ENCODE assay signal across 9 cellular contexts in genomic region chr1:6447818-6448748, GRCh38. TPM values are rescaled to one million over a fixed set of nuclear protein-coding genes. Genes with fewer than 3 reads are reported as not detected.
DNase-seq lines count a peak whose midpoint lies in the region; ATAC-seq, FAIRE-seq and TF ChIP-seq lines count a peak whose summit lies in the region.
"Had no signal": no experiment of that assay in that cellular context is flagged by ENCODE, and none has a peak within 500 bp of the region (broad histone marks: within the 10 kb centered on the region; RNA-seq: fewer than 3 reads in every experiment).

No MANE protein-coding gene starts in this region.

- H3K4me3 Mint-ChIP-seq in activated CD4-positive, alpha-beta T cell treated with anti-CD3 and anti-CD28 coated beads, Interleukin-2, amount 10 ng/mL, durations not matched to agents 7 days and 5 days = peak overlapping the region; percentile 34

- no peak for FAIRE-seq in endothelial cell of umbilical vein (lab: Jason Lieb, UNC)

- no peaks in the 10 kb centered on the region for H3K36me3 ChIP-seq in NT2/D1 (ENCODE audit: insufficient read depth, insufficient read length, low read length)
- H3K36me3 ChIP-seq in endothelial cell of umbilical vein (ENCODE audit: control insufficient read depth in 2 of 2, extremely low read depth in 1 of 2, insufficient read depth in 2 of 2, low read length in 2 of 2) = no peaks in the 10 kb centered on the region
- H3K36me3 ChIP-seq in spleen = no peaks in the 10 kb centered on the region

- no peak overlapping the region for H3K4me2 ChIP-seq in endothelial cell of umbilical vein (ENCODE audit: insufficient read depth, low read length)

- peaks cover 7% of the 10 kb centered on the region for H3K4me1 ChIP-seq in NT2/D1 (ENCODE audit: insufficient read depth, insufficient read length)
- H3K4me1 ChIP-seq in endothelial cell of umbilical vein (ENCODE audit: control insufficient read depth, extremely low read depth, insufficient read depth, low read length) = no peaks in the 10 kb centered on the region
- H3K4me1 ChIP-seq in spleen = peaks cover 9 to 33% (median 24%) of the 10 kb centered on the region in 6 donors

- H3K27me3 ChIP-seq in NT2/D1 (ENCODE audit: insufficient read depth, insufficient read length) (no peaks in the 10 kb centered on the region), endothelial cell of umbilical vein (ENCODE audit: control insufficient read depth in 2 of 2, insufficient read depth in 2 of 2, low read length in 2 of 2) (peaks cover 42 to 47% of the 10 kb centered on the region in 2 experiments), spleen (replicated peaks in 1 of 7) (peaks cover 3 to 98% (median 69%) of the 10 kb centered on the region in 7 donors)

- no peaks in the 10 kb centered on the region for H3K9me3 Mint-ChIP-seq in activated CD4-positive, alpha-beta T cell treated with anti-CD3 and anti-CD28 coated beads, Interleukin-2, amount 10 ng/mL, durations not matched to agents 7 days and 5 days

- no peaks in the 10 kb centered on the region for H3K9me3 ChIP-seq in NT2/D1 (ENCODE audit: insufficient read depth, low read length)
- H3K9me3 ChIP-seq in endothelial cell of umbilical vein (replicated peaks; ENCODE audit: control insufficient read depth, insufficient read depth, low read length) = no peaks in the 10 kb centered on the region
- no peaks in the 10 kb centered on the region for H3K9me3 ChIP-seq in spleen

- H3K27me3 Mint-ChIP-seq in activated CD4-positive, alpha-beta T cell treated with anti-CD3 and anti-CD28 coated beads, Interleukin-2, amount 10 ng/mL, durations not matched to agents 7 days and 5 days = peaks cover 48% of the 10 kb centered on the region

- no peak overlapping the region for H3K27ac Mint-ChIP-seq in activated CD4-positive, alpha-beta T cell treated with anti-CD3 and anti-CD28 coated beads, Interleukin-2, amount 10 ng/mL, durations not matched to agents 7 days and 5 days

- whole genome bisulfite sequencing in spleen, 5 donors = 2 to 5% (median 3%) methylated on average over 17 to 68 of the region's 68 CpGs

- dilution Hi-C loops in endothelial cell of umbilical vein (cut with MboI; ENCODE audit: extremely low pct_ligation_motif_present, low sequenced_read_pairs) = no loop called here

- H3K79me2 ChIP-seq in endothelial cell of umbilical vein (ENCODE audit: control insufficient read depth, insufficient read depth, low read length) = no peaks in the 10 kb centered on the region

- peak overlapping the region; percentile 72 for H3K9ac ChIP-seq in NT2/D1 (ENCODE audit: insufficient read length, low read depth)
- no peak overlapping the region for H3K9ac ChIP-seq in endothelial cell of umbilical vein (replicated peaks; ENCODE audit: extremely low read depth, insufficient read depth, low read length)

- peak overlapping the region; percentile 39 for H3K4me3 ChIP-seq in NT2/D1 (ENCODE audit: insufficient read length, low read depth)
- no peak overlapping the region for H3K4me3 ChIP-seq in endothelial cell of umbilical vein (replicated peaks in 1 of 3; ENCODE audit: insufficient read depth in 1 of 3, low read depth in 1 of 3, low read length in 3 of 3)
- peak overlapping the region in 5 of 8 donors; percentile 12 to 64 (median 22) for H3K4me3 ChIP-seq in spleen

- H3K9me1 ChIP-seq in endothelial cell of umbilical vein (replicated peaks; ENCODE audit: control insufficient read depth, extremely low read depth, insufficient read depth, low read length) = no peaks in the 10 kb centered on the region

- intact Hi-C loops in endothelial cell of umbilical vein (cut with micrococcal nuclease) = no loop called here
- intact Hi-C loops in spleen (cut with DNase I; ENCODE audit: low total_unique reads) = no loop called here

- H2AFZ ChIP-seq in endothelial cell of umbilical vein (ENCODE audit: low read depth, low read length) = no peak overlapping the region

- POLR2A ChIA-PET in activated CD4-positive, alpha-beta T cell treated with anti-CD3 and anti-CD28 coated beads, Interleukin-2, amount 10 ng/mL, durations not matched to agents 7 days and 5 days (lab: Charles Lee) = no interaction called here
- POLR2A ChIA-PET in endothelial cell of umbilical vein (lab: Charles Lee) = no interaction called here

- CTCF ChIA-PET in activated CD4-positive, alpha-beta T cell treated with anti-CD3 and anti-CD28 coated beads, Interleukin-2, amount 10 ng/mL, durations not matched to agents 7 days and 5 days (lab: Charles Lee) = interaction anchor here (0.9 to 3.4 kb wide), 5 partner anchors 10 to 25 kb away, joined by 3 to 11 read pairs (median 3); partner anchors contain the start of gene TNFRSF25
- CTCF ChIA-PET in endothelial cell of umbilical vein (lab: Charles Lee) = interaction anchor here (0.6 to 1.9 kb wide), 6 partner anchors 10 to 202 kb away, joined by 3 to 18 read pairs (median 4); partner anchors contain the start of gene PLEKHG5

- no peaks in the 10 kb centered on the region for H4K20me1 ChIP-seq in endothelial cell of umbilical vein (replicated peaks; ENCODE audit: control insufficient read depth, extremely low read depth, insufficient read depth, low read length)

- H3K4me1 Mint-ChIP-seq in activated CD4-positive, alpha-beta T cell treated with anti-CD3 and anti-CD28 coated beads, Interleukin-2, amount 10 ng/mL, durations not matched to agents 7 days and 5 days = peaks cover 13% of the 10 kb centered on the region

- TF ChIP-seq CTCF in endothelial cell of umbilical vein (IDR thresholded peaks at IDR 0.05; ENCODE audit: extremely low read depth in 1 of 2, insufficient read depth in 1 of 2, low read depth in 1 of 2, low read length in 2 of 2) (peak in 1 of 2 donors; percentile 12), spleen (IDR thresholded peaks at IDR 0.05 in 8 of 11, conservative IDR thresholded peaks at IDR 0.05 in 3 of 11) (no peak)

- ATAC-seq in HG02571 (IDR thresholded peaks at IDR 0.05; ENCODE audit: unreplicated experiment) (no peak), HG03457 (IDR thresholded peaks at IDR 0.05; ENCODE audit: unreplicated experiment) (no peak), GM18870 (IDR thresholded peaks at IDR 0.05; ENCODE audit: unreplicated experiment) (no peak)

- H3K36me3 Mint-ChIP-seq in activated CD4-positive, alpha-beta T cell treated with anti-CD3 and anti-CD28 coated beads, Interleukin-2, amount 10 ng/mL, durations not matched to agents 7 days and 5 days (ENCODE audit: low read depth) = no peaks in the 10 kb centered on the region

- no peak for DNase-seq in activated CD4-positive, alpha-beta T cell treated with anti-CD3 and anti-CD28 coated beads, Interleukin-2, amount 10 ng/mL, durations not matched to agents 7 days and 5 days
- DNase-seq in activated CD4-positive, alpha-beta T cell treated with anti-CD3 and anti-CD28 coated beads for 48 hours = no peak
- no peak for DNase-seq in NT2/D1 (ENCODE audit: low read depth, low spot score)
- no peak for DNase-seq in endothelial cell of umbilical vein (ENCODE audit: low read depth, low spot score)
- DNase-seq in spleen = no peak

- no peak for TF ChIP-seq POLR2A in endothelial cell of umbilical vein (IDR thresholded peaks at IDR 0.05; ENCODE audit: low read depth, low read length)
- TF ChIP-seq POLR2A in spleen (IDR thresholded peaks at IDR 0.05) = no peak

- no TSS peak for BruUV-seq in endothelial cell of umbilical vein (replicated peaks; lab: Mats Ljungman, UMichigan)

- no peak overlapping the region for H3K27ac ChIP-seq in endothelial cell of umbilical vein (ENCODE audit: insufficient read depth, low read depth, low read length)
- no peak overlapping the region for H3K27ac ChIP-seq in spleen
- H3K27ac ChIP-seq: C4-2B had no signal

RNA-seq across cellular contexts. Expression of gene TNFRSF25, which starts 17.9 kb away (rescaled TPM):
- 10 to 100 TPM; 88.5 to 92.8 TPM for total RNA-seq in activated CD4-positive, alpha-beta T cell treated with anti-CD3 and anti-CD28 coated beads, Interleukin-2, amount 10 ng/mL, durations not matched to agents 7 days and 5 days
- total RNA-seq in endothelial cell of umbilical vein (33.9 and 48.7 TPM in 2 replicates), spleen (100 to 1,000 TPM in 1 of 7 donors, 10 to 100 TPM in 6; 39.7 to 103 (median 65.4) TPM)
- polyA plus RNA-seq in endothelial cell of umbilical vein (38.8 and 52.9 TPM in 2 replicates), spleen (100 to 1,000 TPM in 2 of 3 donors, 10 to 100 TPM in 1; 30.9 to 147 (median 102) TPM)
- 8.5 and 11.8 TPM in 2 replicates for polyA plus RNA-seq in endothelial cell of umbilical vein (2011; cell fraction: cytosol; rRNA removed)
- 247 and 252 TPM in 2 replicates for polyA plus RNA-seq in endothelial cell of umbilical vein (2011; cell fraction: nucleus; rRNA removed)
- 18.0 and 27.4 TPM in 2 replicates for polyA plus RNA-seq in endothelial cell of umbilical vein (2012)
- 11.2 and 23.6 TPM in 2 replicates for polyA minus RNA-seq in endothelial cell of umbilical vein
- polyA minus RNA-seq in endothelial cell of umbilical vein (2011; cell fraction: cytosol; rRNA and poly(A)+ RNA removed) = not detected
- 31.3 and 39.8 TPM in 2 replicates for polyA minus RNA-seq in endothelial cell of umbilical vein (2011; cell fraction: nucleus; rRNA and poly(A)+ RNA removed)

RNA-seq across cellular contexts. Expression of gene ESPN, which starts 23.5 kb away (rescaled TPM):
- total RNA-seq in activated CD4-positive, alpha-beta T cell treated with anti-CD3 and anti-CD28 coated beads, Interleukin-2, amount 10 ng/mL, durations not matched to agents 7 days and 5 days = under 1 TPM; 0.56 to 0.77 TPM
- total RNA-seq in endothelial cell of umbilical vein (0.71 and 2.2 TPM in 2 replicates), spleen (1 to 10 TPM in 4 of 7 donors, under 1 TPM in 2, not detected in 1; 0.43 to 6.0 (median 1.5) TPM)
- polyA plus RNA-seq in endothelial cell of umbilical vein (0.46 and 0.54 TPM in 2 replicates), spleen (under 1 TPM; 0.26 to 0.54 (median 0.50) TPM)
- polyA plus RNA-seq in endothelial cell of umbilical vein (2011; cell fraction: cytosol; rRNA removed) = 0.07 and 0.17 TPM in 2 replicates
- polyA plus RNA-seq in endothelial cell of umbilical vein (2011; cell fraction: nucleus; rRNA removed) = 0.76 and 0.80 TPM in 2 replicates
- 0.71 and 0.75 TPM in 2 replicates for polyA plus RNA-seq in endothelial cell of umbilical vein (2012)
- 0.13 TPM in 1 of 2 replicates, not detected in the other for polyA minus RNA-seq in endothelial cell of umbilical vein
- polyA minus RNA-seq in endothelial cell of umbilical vein (2011; cell fraction: cytosol; rRNA and poly(A)+ RNA removed) = 4.0 TPM
- 0.34 TPM in 1 of 2 replicates, not detected in the other for polyA minus RNA-seq in endothelial cell of umbilical vein (2011; cell fraction: nucleus; rRNA and poly(A)+ RNA removed)

RNA-seq across cellular contexts. Expression of gene HES2, which starts 28.4 kb away (rescaled TPM):
- total RNA-seq in activated CD4-positive, alpha-beta T cell treated with anti-CD3 and anti-CD28 coated beads, Interleukin-2, amount 10 ng/mL, durations not matched to agents 7 days and 5 days = under 1 TPM; 0.21 to 0.30 TPM
- total RNA-seq in endothelial cell of umbilical vein = 9.4 and 13.3 TPM in 2 replicates
- polyA plus RNA-seq in endothelial cell of umbilical vein = 3.6 and 3.7 TPM in 2 replicates
- polyA plus RNA-seq in endothelial cell of umbilical vein (2011; cell fraction: cytosol; rRNA removed) = 2.7 and 2.9 TPM in 2 replicates
- 2.1 and 3.5 TPM in 2 replicates for polyA plus RNA-seq in endothelial cell of umbilical vein (2011; cell fraction: nucleus; rRNA removed)
- 4.7 and 12.3 TPM in 2 replicates for polyA plus RNA-seq in endothelial cell of umbilical vein (2012)
- 2.0 and 2.4 TPM in 2 replicates for polyA minus RNA-seq in endothelial cell of umbilical vein
- 6.2 TPM for polyA minus RNA-seq in endothelial cell of umbilical vein (2011; cell fraction: cytosol; rRNA and poly(A)+ RNA removed)
- 1.4 and 1.5 TPM in 2 replicates for polyA minus RNA-seq in endothelial cell of umbilical vein (2011; cell fraction: nucleus; rRNA and poly(A)+ RNA removed)
- total RNA-seq in spleen = under 1 TPM in 2 of 7 donors, not detected in 5; 0.22 to 0.26 TPM
- polyA plus RNA-seq in spleen = 1 to 10 TPM in 1 of 3 donors, under 1 TPM in 1, not detected in 1; 0.02 to 1.3 TPM

RNA-seq across cellular contexts. Expression of gene PLEKHG5, which starts 43.4 kb away (rescaled TPM):
- 1 to 10 TPM; 1.3 to 1.8 TPM for total RNA-seq in activated CD4-positive, alpha-beta T cell treated with anti-CD3 and anti-CD28 coated beads, Interleukin-2, amount 10 ng/mL, durations not matched to agents 7 days and 5 days
- total RNA-seq in endothelial cell of umbilical vein (56.9 and 68.3 TPM in 2 replicates), spleen (100 to 1,000 TPM in 1 of 7 donors, 10 to 100 TPM in 6; 34.7 to 120 (median 60.1) TPM)
- polyA plus RNA-seq in endothelial cell of umbilical vein (30.6 and 40.8 TPM in 2 replicates), spleen (10 to 100 TPM in 2 of 3 donors, 1 to 10 TPM in 1; 6.4 to 66.9 (median 29.7) TPM)
- 15.3 and 21.4 TPM in 2 replicates for polyA plus RNA-seq in endothelial cell of umbilical vein (2011; cell fraction: cytosol; rRNA removed)
- polyA plus RNA-seq in endothelial cell of umbilical vein (2011; cell fraction: nucleus; rRNA removed) = 140 and 157 TPM in 2 replicates
- polyA plus RNA-seq in endothelial cell of umbilical vein (2012) = 25.4 and 32.1 TPM in 2 replicates
- 24.3 and 28.8 TPM in 2 replicates for polyA minus RNA-seq in endothelial cell of umbilical vein
- polyA minus RNA-seq in endothelial cell of umbilical vein (2011; cell fraction: cytosol; rRNA and poly(A)+ RNA removed) = 1.3 TPM
- polyA minus RNA-seq in endothelial cell of umbilical vein (2011; cell fraction: nucleus; rRNA and poly(A)+ RNA removed) = 33.5 and 67.5 TPM in 2 replicates

RNA-seq across cellular contexts. Expression of gene ACOT7, which starts 54.5 kb away (rescaled TPM):
- 100 to 1,000 TPM; 101 TPM for total RNA-seq in activated CD4-positive, alpha-beta T cell treated with anti-CD3 and anti-CD28 coated beads, Interleukin-2, amount 10 ng/mL, durations not matched to agents 7 days and 5 days
- total RNA-seq in endothelial cell of umbilical vein = 69.4 and 76.5 TPM in 2 replicates
- 104 and 105 TPM in 2 replicates for polyA plus RNA-seq in endothelial cell of umbilical vein
- polyA plus RNA-seq in endothelial cell of umbilical vein (2011; cell fraction: cytosol; rRNA removed) = 84.5 and 86.8 TPM in 2 replicates
- polyA plus RNA-seq in endothelial cell of umbilical vein (2011; cell fraction: nucleus; rRNA removed) = 48.1 and 56.4 TPM in 2 replicates
- polyA plus RNA-seq in endothelial cell of umbilical vein (2012) = 76.1 and 79.8 TPM in 2 replicates
- 42.4 and 44.3 TPM in 2 replicates for polyA minus RNA-seq in endothelial cell of umbilical vein
- polyA minus RNA-seq in endothelial cell of umbilical vein (2011; cell fraction: cytosol; rRNA and poly(A)+ RNA removed) = 29.4 TPM
- polyA minus RNA-seq in endothelial cell of umbilical vein (2011; cell fraction: nucleus; rRNA and poly(A)+ RNA removed) = 10.6 and 13.3 TPM in 2 replicates
- total RNA-seq in spleen = 10 to 100 TPM; 11.3 to 31.5 (median 18.1) TPM
- polyA plus RNA-seq in spleen = 10 to 100 TPM; 10.6 to 26.7 (median 22.5) TPM

Comparison
In these comparisons a context has a peak if more than half of its experiments do, and no peak if none do; other contexts are left out.
1. H3K4me3 ChIP-seq: peak in NT2/D1 (single experiment) and spleen (5 of 8); none in endothelial cell of umbilical vein (0 of 3).